Comparison of ENCODE assay signal across 11 cellular contexts in the genomic region with DNA sequence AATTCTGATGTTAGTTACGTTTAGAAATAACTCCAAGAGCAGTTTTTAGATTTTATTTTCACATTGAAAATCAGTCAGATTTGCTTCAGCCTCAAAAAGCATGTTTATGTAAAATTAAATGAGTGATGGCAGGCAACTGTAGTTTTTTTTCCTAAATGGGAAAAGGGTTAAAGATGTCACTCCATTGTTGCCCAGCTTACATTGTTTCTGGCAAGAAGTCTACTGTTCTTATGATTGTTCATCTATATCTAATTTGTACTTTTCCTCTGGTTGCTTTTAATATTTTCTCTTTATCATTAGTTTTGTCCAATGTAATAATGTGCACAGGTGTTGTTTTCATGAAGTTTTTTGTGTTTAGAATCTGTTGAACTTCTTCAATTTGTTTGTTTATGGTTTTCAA.
"Had no signal": no experiment of that assay in that cellular context is flagged by ENCODE, and none has a peak within 500 bp of the region (broad histone marks: within the 10 kb centered on the region; RNA-seq: fewer than 3 reads in every experiment).

No MANE protein-coding gene starts in this region.

- H3K36me3 ChIP-seq: HAP-1 had no signal

- ATAC-seq: GM23338, HCT116 had no signal

- H3K4me3 Mint-ChIP-seq: GM23338, H9, HFFc6 had no signal

- H3K4me1 ChIP-seq: HAP-1 had no signal

- H3K9me3 Mint-ChIP-seq: HFFc6 had no signal

- H3K4me2 ChIP-seq: GM23338 had no signal

- H3K27ac ChIP-seq: GM23248 had no signal

- H3K27ac Mint-ChIP-seq: GM23338, H9, HFFc6 had no signal

- H3K4me3 ChIP-seq: GM23248, GM23338, HAP-1 had no signal

- DNase-seq: GM23248, GOT3, H7, H9, HCEC 1CT, HFFc6 had no signal

- H3K9ac ChIP-seq: GM23248 had no signal

- H2AFZ ChIP-seq: GM23248, GM23338 had no signal

- FAIRE-seq: H1, H54 had no signal

- H3K9me3 ChIP-seq: HAP-1 had no signal
